In genomic region chr17:42684929-42685556, GRCh38 we compare ENCODE assay signal across 19 cellular contexts. TPM values are rescaled to one million over a fixed set of nuclear protein-coding genes. Genes with fewer than 3 reads are reported as not detected.
DNase-seq lines count a peak whose midpoint lies in the region; ATAC-seq and TF ChIP-seq lines count a peak whose summit lies in the region.
"Had no signal": no experiment of that assay in that cellular context is flagged by ENCODE, and none has a peak within 500 bp of the region (broad histone marks: within the 10 kb centered on the region; RNA-seq: fewer than 3 reads in every experiment).

No MANE protein-coding gene starts in this region.

- H3K4me3 ChIP-seq in sigmoid colon = peak overlapping the region in 1 of 4 donors; percentile 60
- H3K4me3 ChIP-seq: BLaER1, PC-9 had no signal

- H3K4me3 Mint-ChIP-seq in IgD-negative memory B cell (peak overlapping the region in 2 of 4 donors; percentile 27 to 32), endothelial cell (ENCODE audit: unreplicated experiment) (peak overlapping the region; percentile 13), nephron (peak overlapping the region; percentile 45 to 68 (median 62))

- H3K27me3 ChIP-seq in sigmoid colon = no peaks in the 10 kb centered on the region

- H3K27me3 Mint-ChIP-seq in IgD-negative memory B cell (peaks cover 16% of the 10 kb centered on the region), endothelial cell (ENCODE audit: unreplicated experiment) (peaks cover 27% of the 10 kb centered on the region), nephron (ENCODE audit: low read depth) (peaks cover 3% of the 10 kb centered on the region)

- no peak for TF ChIP-seq POLR2A in sigmoid colon (IDR thresholded peaks at IDR 0.05)

- ATAC-seq in GM18498 (IDR thresholded peaks at IDR 0.05; ENCODE audit: unreplicated experiment) = no peak
- ATAC-seq: GM23338, HCT116, HepG2 had no signal

- H3K4me1 Mint-ChIP-seq in IgD-negative memory B cell (peaks cover 14 to 25% (median 22%) of the 10 kb centered on the region in 3 donors), endothelial cell (ENCODE audit: unreplicated experiment) (peaks cover 18% of the 10 kb centered on the region), nephron (peaks cover 19% of the 10 kb centered on the region)

- H3K27ac Mint-ChIP-seq in IgD-negative memory B cell (peak overlapping the region in 2 of 3 donors; percentile 31 to 77), endothelial cell (ENCODE audit: unreplicated experiment) (no peak overlapping the region), nephron (no peak overlapping the region)
- H3K27ac Mint-ChIP-seq: GM23338 had no signal

- H3K36me3 ChIP-seq in sigmoid colon = peaks cover 0 to 49% (median 6%) of the 10 kb centered on the region in 4 donors

- intact Hi-C loops in sigmoid colon (cut with DNase I) = no loop called here

- no peaks in the 10 kb centered on the region for H3K9me3 ChIP-seq in sigmoid colon
- H3K9me3 ChIP-seq: BLaER1 had no signal

- 39 to 79% methylated on average over 50 of the region's 50 CpGs for WGBS in sigmoid colon, 2 donors

- H3K4me1 ChIP-seq in sigmoid colon = peaks cover 0 to 48% (median 40%) of the 10 kb centered on the region in 4 donors

- peak overlapping the region in 3 of 4 donors; percentile 97 to 99 (median 98) for H3K27ac ChIP-seq in sigmoid colon
- H3K27ac ChIP-seq: BLaER1, PC-9 had no signal

- DNase-seq in endothelial cell (ENCODE audit: low spot score) = no peak
- DNase-seq in sigmoid colon = no peak
- DNase-seq in stimulated activated CD4-positive, alpha-beta T cell treated with anti-CD3 and anti-CD28 coated beads, Interleukin-2, amount 100 ng/mL, for 24 hours = no peak
- no peak for DNase-seq in EL
- DNase-seq in DMS79 treated with DMSO at 0.1 percent for 48 hours (lab: John Stamatoyannopoulos, UW) = no peak
- DNase-seq: CD4-positive, alpha-beta memory T cell; DMS153; NCI-H1417; NCI-H187 treated with DMSO at 0.1 percent for 48 hours; NCI-H226; NCI-H524; PC-9 had no signal

- TF ChIP-seq EP300 in sigmoid colon (IDR thresholded peaks at IDR 0.05) = no peak

- H3K9me3 Mint-ChIP-seq in IgD-negative memory B cell = no peaks in the 10 kb centered on the region
- no peaks in the 10 kb centered on the region for H3K9me3 Mint-ChIP-seq in endothelial cell (ENCODE audit: unreplicated experiment)
- no peaks in the 10 kb centered on the region for H3K9me3 Mint-ChIP-seq in nephron
- H3K9me3 Mint-ChIP-seq: CD4-positive, alpha-beta memory T cell had no signal

- TF ChIP-seq CTCF in endothelial cell (IDR thresholded peaks at IDR 0.05; ENCODE audit: unreplicated experiment) (no peak), nephron (IDR thresholded peaks at IDR 0.05; ENCODE audit: unreplicated experiment in 3 of 3) (no peak), sigmoid colon (IDR thresholded peaks at IDR 0.05) (no peak)

- H3K36me3 Mint-ChIP-seq in IgD-negative memory B cell (no peaks in the 10 kb centered on the region), endothelial cell (ENCODE audit: low read depth, unreplicated experiment) (peaks cover 14% of the 10 kb centered on the region), nephron (ENCODE audit: low read depth) (peaks cover 44% of the 10 kb centered on the region)

RNA-seq across cellular contexts. Expression of gene CNTNAP1, which starts 2.7 kb away (rescaled TPM):
- polyA plus RNA-seq in IgD-negative memory B cell (1.1 TPM), sigmoid colon (1 to 10 TPM in 1 of 3 donors, under 1 TPM in 2; under 0.01 to 7.7 (median 0.23) TPM)
- total RNA-seq in endothelial cell (ENCODE audit: unreplicated experiment) (8.9 TPM), sigmoid colon (10 to 100 TPM in 3 of 4 donors, 1 to 10 TPM in 1; 7.4 to 46.8 (median 14.9) TPM)

RNA-seq across cellular contexts. Expression of gene CCR10, which starts 3.4 kb away (rescaled TPM):
- polyA plus RNA-seq in IgD-negative memory B cell (2.1 TPM), sigmoid colon (1 to 10 TPM in 1 of 3 donors, not detected in 2; 1.2 TPM)
- total RNA-seq in endothelial cell (ENCODE audit: unreplicated experiment) (1.2 TPM), sigmoid colon (1 to 10 TPM; 2.3 to 9.2 (median 3.5) TPM)
- total RNA-seq: PC-9 had no signal

RNA-seq across cellular contexts. Expression of gene PLEKHH3, which starts 8.2 kb away (rescaled TPM):
- polyA plus RNA-seq in IgD-negative memory B cell (1.1 TPM), sigmoid colon (10 to 100 TPM in 1 of 3 donors, 1 to 10 TPM in 2; 4.4 to 14.7 (median 9.6) TPM)
- total RNA-seq in endothelial cell (ENCODE audit: unreplicated experiment) (25.2 TPM), sigmoid colon (10 to 100 TPM; 12.3 to 25.2 (median 20.1) TPM)

RNA-seq across cellular contexts. Expression of gene TUBG2, which starts 26.0 kb away (rescaled TPM):
- polyA plus RNA-seq in IgD-negative memory B cell (2.5 TPM), sigmoid colon (1 to 10 TPM; 1.2 to 6.6 (median 4.2) TPM)
- total RNA-seq in endothelial cell (ENCODE audit: unreplicated experiment) (19.7 TPM), sigmoid colon (10 to 100 TPM; 28.0 to 57.3 (median 33.6) TPM)

RNA-seq across cellular contexts. Expression of gene EZH1, which starts 59.8 kb away (rescaled TPM):
- polyA plus RNA-seq in IgD-negative memory B cell (37.4 TPM), sigmoid colon (10 to 100 TPM in 1 of 3 donors, 1 to 10 TPM in 2; 5.3 to 24.1 (median 6.6) TPM)
- total RNA-seq in endothelial cell (ENCODE audit: unreplicated experiment) (31.7 TPM), sigmoid colon (10 to 100 TPM; 41.5 to 68.1 (median 42.3) TPM)

Comparison
In these comparisons a context has a peak if more than half of its experiments do, and no peak if none do; other contexts are left out.
1. H3K27ac Mint-ChIP-seq: peak in IgD-negative memory B cell (2 of 3); none in endothelial cell (single experiment) and nephron (0 of 3).